Comparison of ENCODE assay signal across 18 cellular contexts in the genomic region with DNA sequence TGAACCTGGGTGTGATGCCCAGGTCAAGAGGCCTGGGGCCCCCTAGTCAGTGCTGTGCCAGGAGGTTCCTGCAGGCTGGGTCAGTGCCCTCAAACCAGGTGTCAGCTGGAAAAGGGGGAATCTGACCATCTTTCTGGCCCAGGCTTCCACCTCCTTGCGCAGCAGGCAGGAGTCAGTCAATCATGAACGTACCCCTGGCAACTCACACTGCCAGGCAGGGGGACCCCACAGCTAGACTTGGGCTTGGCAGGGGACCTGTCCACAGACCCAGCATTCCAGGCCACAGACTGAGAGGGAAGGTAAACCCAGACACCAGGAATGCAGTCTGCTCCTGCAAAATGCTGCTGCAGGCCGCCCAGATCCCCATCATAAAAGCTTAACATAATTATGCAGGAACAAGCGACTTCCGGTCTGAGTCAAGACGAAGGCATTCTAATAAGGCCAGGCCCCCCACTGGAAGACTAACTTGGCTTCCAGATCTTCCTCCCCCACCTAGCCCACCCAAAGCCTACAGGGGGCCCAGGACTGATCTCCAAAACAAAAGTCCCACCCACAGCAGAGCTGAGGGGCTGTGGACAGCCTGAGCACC.
DNase-seq lines count a peak whose midpoint lies in the region; FAIRE-seq and TF ChIP-seq lines count a peak whose summit lies in the region.
"Had no signal": no experiment of that assay in that cellular context is flagged by ENCODE, and none has a peak within 500 bp of the region (broad histone marks: within the 10 kb centered on the region; RNA-seq: fewer than 3 reads in every experiment).

No MANE protein-coding gene starts in this region.

- no peaks in the 10 kb centered on the region for H3K9me2 ChIP-seq in Karpas-422 (replicated peaks; ENCODE audit: insufficient read depth, low read length)
- H3K9me2 ChIP-seq in MM.1S (replicated peaks; ENCODE audit: insufficient read depth, low read length), result no peaks in the 10 kb centered on the region

- DNase-seq in BE2C (peak; percentile 48), astrocyte (ENCODE audit: low read depth) (peak; percentile 36), mesothelial cell of epicardium (ENCODE audit: low spot score in 2 of 2, unreplicated experiment in 2 of 2) (no peak), Karpas-422 (no peak), MM.1S (no peak), AG08396 (ENCODE audit: low spot score) (no peak), right atrium auricular region (ENCODE audit: low spot score) (no peak)
- DNase-seq: activated naive CD4-positive, alpha-beta T cell; Caco-2; dorsolateral prefrontal cortex; Kasumi-1; left colon; NCI-H187; NCI-H774 had no signal

- peak overlapping the region; percentile 18 for H2AFZ ChIP-seq in astrocyte (ENCODE audit: low read depth, low read length)
- H2AFZ ChIP-seq in Karpas-422 (ENCODE audit: low read length), result no peak overlapping the region
- no peak overlapping the region for H2AFZ ChIP-seq in MM.1S (ENCODE audit: low read length)

- no peak overlapping the region for H3K9ac ChIP-seq in HUES64 (ENCODE audit: low read depth, low read length)
- no peak overlapping the region for H3K9ac ChIP-seq in astrocyte (ENCODE audit: low read length)
- H3K9ac ChIP-seq in Karpas-422 (ENCODE audit: low read length), result no peak overlapping the region
- H3K9ac ChIP-seq in MM.1S (ENCODE audit: low read length), result no peak overlapping the region

- H3K27me3 ChIP-seq in BE2C, result no peaks in the 10 kb centered on the region
- H3K27me3 ChIP-seq in HUES64 (ENCODE audit: insufficient read depth, low read length), result no peaks in the 10 kb centered on the region
- H3K27me3 ChIP-seq in astrocyte (ENCODE audit: insufficient read depth, low read length), result no peaks in the 10 kb centered on the region
- no peaks in the 10 kb centered on the region for H3K27me3 ChIP-seq in Karpas-422 (ENCODE audit: low read length)
- no peaks in the 10 kb centered on the region for H3K27me3 ChIP-seq in MM.1S (replicated peaks; ENCODE audit: insufficient read depth, low read length)
- no peaks in the 10 kb centered on the region for H3K27me3 ChIP-seq in right atrium auricular region
- H3K27me3 ChIP-seq: vagina had no signal

- WGBS in HUES64, result 51% methylated on average over 6 of the region's 6 CpGs

- H3K36me3 Mint-ChIP-seq in astrocyte (ENCODE audit: low read depth, unreplicated experiment) (no peaks in the 10 kb centered on the region), mesothelial cell of epicardium (no peaks in the 10 kb centered on the region)

- H3K4me3 Mint-ChIP-seq in astrocyte (ENCODE audit: unreplicated experiment) (no peak overlapping the region), mesothelial cell of epicardium (no peak overlapping the region)
- H3K4me3 Mint-ChIP-seq: T-helper 2 cell treated with Interferon-gamma antibody and Interleukin-4, amounts not matched to agents 5 μg/mL and 100 μg/mL, for 36 hours had no signal

- H3K4me3 ChIP-seq in BE2C (ENCODE audit: low read depth, low read length) (no peak overlapping the region), HUES64 (ENCODE audit: low read length) (no peak overlapping the region), astrocyte (ENCODE audit: insufficient read depth, low read depth, low read length) (no peak overlapping the region), Karpas-422 (ENCODE audit: low read length) (no peak overlapping the region), MM.1S (ENCODE audit: low read length) (no peak overlapping the region), right atrium auricular region (no peak overlapping the region)
- H3K4me3 ChIP-seq: dorsolateral prefrontal cortex, vagina had no signal

- H3K36me3 ChIP-seq in BE2C (no peaks in the 10 kb centered on the region), HUES64 (ENCODE audit: insufficient read depth, low read length) (no peaks in the 10 kb centered on the region), astrocyte (ENCODE audit: insufficient read depth, low read length) (no peaks in the 10 kb centered on the region), Karpas-422 (ENCODE audit: insufficient read depth, low read length) (no peaks in the 10 kb centered on the region), MM.1S (replicated peaks; ENCODE audit: insufficient read depth, low read length) (no peaks in the 10 kb centered on the region), right atrium auricular region (no peaks in the 10 kb centered on the region)
- H3K36me3 ChIP-seq: vagina had no signal

- H3K9me3 ChIP-seq in BE2C, result no peaks in the 10 kb centered on the region
- H3K9me3 ChIP-seq in HUES64 (ENCODE audit: insufficient read depth, low read depth, low read length), result no peaks in the 10 kb centered on the region
- no peaks in the 10 kb centered on the region for H3K9me3 ChIP-seq in astrocyte (ENCODE audit: insufficient read depth, low read depth, low read length)
- H3K9me3 ChIP-seq in Karpas-422 (ENCODE audit: low read length), result no peaks in the 10 kb centered on the region
- H3K9me3 ChIP-seq in MM.1S (replicated peaks; ENCODE audit: insufficient read depth, low read length), result no peaks in the 10 kb centered on the region
- H3K9me3 ChIP-seq in right atrium auricular region, result peaks cover 0 to 5% of the 10 kb centered on the region in 2 donors
- H3K9me3 ChIP-seq: Caco-2, vagina had no signal

- H3K9me3 Mint-ChIP-seq in astrocyte (ENCODE audit: unreplicated experiment) (no peaks in the 10 kb centered on the region), mesothelial cell of epicardium (peaks cover 17% of the 10 kb centered on the region)
- H3K9me3 Mint-ChIP-seq: T-helper 2 cell treated with Interferon-gamma antibody and Interleukin-4, amounts not matched to agents 5 μg/mL and 100 μg/mL, for 36 hours had no signal

- H3K4me2 ChIP-seq in astrocyte (ENCODE audit: low read length), result peak overlapping the region; percentile 41
- H3K4me2 ChIP-seq in Karpas-422 (ENCODE audit: low read depth, low read length, poor library complexity, severe bottlenecking), result no peak overlapping the region
- no peak overlapping the region for H3K4me2 ChIP-seq in MM.1S (ENCODE audit: low read depth, low read length)

- no peak for TF ChIP-seq CTCF in BE2C (IDR thresholded peaks at IDR 0.05; ENCODE audit: low read depth, low read length)
- TF ChIP-seq CTCF in astrocyte (IDR thresholded peaks at IDR 0.05; ENCODE audit: insufficient read depth, low read depth, low read length), result no peak
- TF ChIP-seq CTCF in mesothelial cell of epicardium (IDR thresholded peaks at IDR 0.05; ENCODE audit: unreplicated experiment), result no peak
- TF ChIP-seq CTCF in MM.1S (IDR thresholded peaks at IDR 0.05; ENCODE audit: low read length), result no peak
- TF ChIP-seq CTCF in right atrium auricular region (IDR thresholded peaks at IDR 0.05), result no peak

- H3K27me3 Mint-ChIP-seq in astrocyte (ENCODE audit: low read depth, unreplicated experiment) (peaks cover 3% of the 10 kb centered on the region), mesothelial cell of epicardium (ENCODE audit: low read depth) (no peaks in the 10 kb centered on the region)

- no peaks in the 10 kb centered on the region for H4K20me1 ChIP-seq in astrocyte (ENCODE audit: insufficient read depth, low read length)
- H4K20me1 ChIP-seq in Karpas-422 (ENCODE audit: insufficient read depth, low read depth, low read length), result no peaks in the 10 kb centered on the region
- no peaks in the 10 kb centered on the region for H4K20me1 ChIP-seq in MM.1S (ENCODE audit: insufficient read depth, low read length)

- peaks cover 6% of the 10 kb centered on the region for H3K4me1 Mint-ChIP-seq in astrocyte (ENCODE audit: low read depth, unreplicated experiment)
- H3K4me1 Mint-ChIP-seq in mesothelial cell of epicardium, result peaks cover 6% of the 10 kb centered on the region

- H3K4me1 ChIP-seq in BE2C (peaks cover 7% of the 10 kb centered on the region), HUES64 (ENCODE audit: insufficient read depth, low read length) (no peaks in the 10 kb centered on the region), astrocyte (ENCODE audit: insufficient read depth, low read length) (peaks cover 9% of the 10 kb centered on the region), Karpas-422 (ENCODE audit: low read length) (no peaks in the 10 kb centered on the region), MM.1S (ENCODE audit: low read length) (peaks cover 7% of the 10 kb centered on the region; the same call in 1 of the 2 replicates), right atrium auricular region (no peaks in the 10 kb centered on the region)
- H3K4me1 ChIP-seq: Caco-2, vagina had no signal

- H3K79me2 ChIP-seq in astrocyte (ENCODE audit: insufficient read depth, low read length), result no peaks in the 10 kb centered on the region
- no peaks in the 10 kb centered on the region for H3K79me2 ChIP-seq in Karpas-422 (ENCODE audit: low read length)
- no peaks in the 10 kb centered on the region for H3K79me2 ChIP-seq in MM.1S (ENCODE audit: low read length)

- FAIRE-seq in astrocyte (lab: Jason Lieb, UNC), result peak; percentile 78

- H3K27ac ChIP-seq in HUES64 (ENCODE audit: low read depth, low read length), result peak overlapping the region; percentile 60; the same call in 1 of the 2 replicates
- peak overlapping the region; percentile 12 for H3K27ac ChIP-seq in astrocyte (ENCODE audit: low read depth, low read length)
- H3K27ac ChIP-seq in Karpas-422 (ENCODE audit: low read length), result no peak overlapping the region
- H3K27ac ChIP-seq in MM.1S (ENCODE audit: low read length), result no peak overlapping the region
- H3K27ac ChIP-seq in right atrium auricular region, result no peak overlapping the region
- H3K27ac ChIP-seq: dorsolateral prefrontal cortex, RWPE1, vagina had no signal

- peaks cover 8% of the 10 kb centered on the region; the same call in 1 of the 2 replicates for H3F3A ChIP-seq in MM.1S (ENCODE audit: insufficient read depth, low read length)

- H3K27ac Mint-ChIP-seq in astrocyte (ENCODE audit: unreplicated experiment), result peak overlapping the region; percentile 66
- H3K27ac Mint-ChIP-seq in mesothelial cell of epicardium, result peak overlapping the region; percentile 30
- H3K27ac Mint-ChIP-seq: T-helper 2 cell treated with Interferon-gamma antibody and Interleukin-4, amounts not matched to agents 5 μg/mL and 100 μg/mL, for 36 hours had no signal

Comparison
In these comparisons a context has a peak if more than half of its experiments do, and no peak if none do; other contexts are left out.
1. DNase-seq: peak in BE2C (single experiment) and astrocyte (single experiment); none in mesothelial cell of epicardium (0 of 2), Karpas-422 (single experiment), MM.1S (single experiment), AG08396 (single experiment) and right atrium auricular region (single experiment).
2. H3K27ac ChIP-seq: peak in HUES64 (single experiment) and astrocyte (single experiment); none in Karpas-422 (single experiment), MM.1S (single experiment) and right atrium auricular region (0 of 2).